22 cellular contexts compared by ENCODE assay signal in the genomic region with DNA sequence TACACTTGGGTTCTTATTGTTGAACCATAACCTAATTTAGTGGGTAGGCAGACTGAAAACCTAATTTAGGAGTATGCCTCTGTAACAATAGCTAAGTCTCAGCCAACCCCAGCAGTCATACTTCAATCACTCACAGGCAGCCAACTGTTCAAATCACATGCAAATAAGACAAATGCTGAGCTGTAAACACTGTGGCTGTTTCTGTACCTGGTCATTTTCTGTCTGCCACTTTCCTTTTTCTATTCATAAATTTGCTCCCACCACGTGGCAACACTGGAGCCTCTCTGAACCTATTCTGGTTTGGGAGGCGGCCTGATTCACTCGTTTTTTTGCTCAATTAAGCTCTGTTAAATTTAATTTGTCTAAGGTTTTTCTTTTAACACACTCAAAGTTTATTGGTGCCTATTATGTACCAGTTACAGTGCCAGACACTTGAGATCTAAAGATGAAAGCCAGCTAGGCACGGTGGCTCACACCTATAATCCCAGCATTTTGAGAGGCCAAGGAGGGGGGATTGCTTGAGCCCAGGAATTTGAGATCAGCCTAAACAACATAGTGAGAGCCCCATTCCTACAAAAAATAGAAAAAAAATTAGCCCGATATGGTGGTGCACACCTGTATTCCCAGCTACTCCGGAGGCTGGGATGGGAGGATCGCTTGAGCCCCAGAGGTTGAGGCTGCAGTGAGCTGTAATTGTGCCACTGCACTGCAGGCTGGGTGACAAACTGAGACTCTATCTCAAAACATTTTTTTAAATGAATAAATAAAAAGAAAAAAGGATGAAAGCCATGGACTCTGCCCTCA. TPM values are rescaled to one million over a fixed set of nuclear protein-coding genes. Genes with fewer than 3 reads are reported as not detected.
DNase-seq lines count a peak whose midpoint lies in the region; ATAC-seq and TF ChIP-seq lines count a peak whose summit lies in the region.
"Had no signal": no experiment of that assay in that cellular context is flagged by ENCODE, and none has a peak within 500 bp of the region (broad histone marks: within the 10 kb centered on the region; RNA-seq: fewer than 3 reads in every experiment).

No MANE protein-coding gene starts in this region.

- peaks cover 23% of the 10 kb centered on the region for H3K27me3 Mint-ChIP-seq in MCF 10A (ENCODE audit: insufficient read depth, unreplicated experiment)

- H3K4me3 Mint-ChIP-seq in MCF 10A (ENCODE audit: unreplicated experiment) = no peak overlapping the region
- H3K4me3 Mint-ChIP-seq: T-cell had no signal

- POLR2A ChIA-PET in MCF 10A (lab: Yijun Ruan, JAX) = no interaction called here

- DNase-seq in HAP-1 (ENCODE audit: low spot score in 2 of 2) (peak; percentile 19 to 45), NCI-H526 treated with DMSO at 0.1 percent for 48 hours (lab: John Stamatoyannopoulos, UW) (peak; percentile 89), posterior vena cava (ENCODE audit: low spot score) (peak; percentile 18), MCF 10A (ENCODE audit: unreplicated experiment) (no peak), SJCRH30 (no peak)
- DNase-seq in stimulated activated CD8-positive, alpha-beta memory T cell treated with anti-CD3 and anti-CD28 coated beads, Interleukin-4, amount 100 ng/mL, for 48 hours = no peak
- DNase-seq: ACHN, AML-193, DMS79 treated with DMSO at 0.1 percent for 48 hours, HCEC 1CT, KBM-7, NCI-H146, NCI-H2081, NCI-H2171 treated with DMSO at 0.1 percent for 48 hours, NCI-H446, NCI-H748 treated with DMSO at 0.1 percent for 48 hours, SHP77 treated with DMSO at 0.1 percent for 48 hours, T-cell had no signal

- TF ChIP-seq CTCF in MCF 10A (IDR thresholded peaks at IDR 0.05; ENCODE audit: unreplicated experiment) = no peak

- ATAC-seq in GM18907 (IDR thresholded peaks at IDR 0.05; ENCODE audit: unreplicated experiment) = peak; percentile 60
- ATAC-seq: SK-N-SH treated with all-trans-retinoic acid at 6 μM for 48 hours, T-cell had no signal

- intact Hi-C loops in posterior vena cava (cut with DNase I) = loop anchor here in 1 of 2 donors (10.0 kb wide), 1 partner anchor 66 kb away; no protein-coding TSS in a partner anchor
- intact Hi-C loops in MCF 10A (cut with micrococcal nuclease) = no loop called here

- CTCF ChIA-PET in MCF 10A (lab: Yijun Ruan, JAX) = interaction anchor here (0.6 to 2.7 kb wide), 9 partner anchors 9 to 459 kb away, joined by 3 to 13 read pairs (median 4); no protein-coding TSS in a partner anchor

- H3K27ac Mint-ChIP-seq in MCF 10A (ENCODE audit: low read depth, unreplicated experiment) = no peak overlapping the region
- H3K27ac Mint-ChIP-seq: T-cell had no signal

- H3K4me1 ChIP-seq in HAP-1 (peaks cover 3% of the 10 kb centered on the region; the same call in 1 of the 2 replicates), SJCRH30 (no peaks in the 10 kb centered on the region)

- BruUV-seq in MCF 10A (replicated peaks; lab: Mats Ljungman, UMichigan) = no TSS peak

- H3K4me3 ChIP-seq in HAP-1 = no peak overlapping the region
- H3K4me3 ChIP-seq in SJCRH30 = no peak overlapping the region

- no peaks in the 10 kb centered on the region for H3K36me3 ChIP-seq in HAP-1 (replicated peaks)
- H3K36me3 ChIP-seq in SJCRH30 = no peaks in the 10 kb centered on the region

- in situ Hi-C loops in HAP-1 (cut with MboI; ENCODE audit: low sequenced_read_pairs) = no loop called here

- H3K9me3 ChIP-seq in HAP-1 = no peaks in the 10 kb centered on the region
- H3K9me3 ChIP-seq in SJCRH30 (replicated peaks) = no peaks in the 10 kb centered on the region

- H3K27me3 ChIP-seq in HAP-1 (ENCODE audit: low read depth) (no peaks in the 10 kb centered on the region), SJCRH30 (0 out of 2 replicates have a peak, but pooled peaks cover 3% of the 10 kb centered on the region)

- no peak overlapping the region for H3K27ac ChIP-seq in SJCRH30
- H3K27ac ChIP-seq: C4-2B had no signal

- no peaks in the 10 kb centered on the region for H3K9me3 Mint-ChIP-seq in MCF 10A (ENCODE audit: unreplicated experiment)
- H3K9me3 Mint-ChIP-seq: T-cell had no signal

- H3K4me1 Mint-ChIP-seq in MCF 10A (ENCODE audit: insufficient read depth, unreplicated experiment) = no peaks in the 10 kb centered on the region
- H3K4me1 Mint-ChIP-seq: T-cell had no signal

- H3K36me3 Mint-ChIP-seq in MCF 10A (ENCODE audit: insufficient read depth, unreplicated experiment) = no peaks in the 10 kb centered on the region
- H3K36me3 Mint-ChIP-seq: T-cell had no signal

RNA-seq across cellular contexts. Expression of a gene that starts 41.1 kb away (rescaled TPM):
- total RNA-seq in posterior vena cava = 10 to 100 TPM in 1 of 2 donors, 1 to 10 TPM in 1; 7.1 to 12.3 TPM
- 14.9 and 19.0 TPM in 2 replicates for total RNA-seq in MCF 10A (2022)
- total RNA-seq in SJCRH30 (2014; rRNA removed; shearing (Covaris generic)) = not detected in 2 replicates
- total RNA-seq: G401 had no signal

Comparison
In these comparisons a context has a peak if more than half of its experiments do, and no peak if none do; other contexts are left out.
1. DNase-seq: peak in HAP-1 (2 of 2), NCI-H526 treated with DMSO at 0.1 percent for 48 hours (single experiment) and posterior vena cava (single experiment); none in stimulated activated CD8-positive, alpha-beta memory T cell treated with anti-CD3 and anti-CD28 coated beads, Interleukin-4, amount 100 ng/mL, for 48 hours (single experiment), MCF 10A (single experiment) and SJCRH30 (0 of 2).